Comparison of ENCODE assay signal across 21 cellular contexts in genomic region chr1:184507165-184507564, GRCh38.
DNase-seq lines count a peak whose midpoint lies in the region; ATAC-seq and TF ChIP-seq lines count a peak whose summit lies in the region.
"Had no signal": no experiment of that assay in that cellular context is flagged by ENCODE, and none has a peak within 500 bp of the region (broad histone marks: within the 10 kb centered on the region; RNA-seq: fewer than 3 reads in every experiment).

No MANE protein-coding gene starts in this region.

- intact Hi-C loops in IMR-90 (cut with micrococcal nuclease) (no loop called here), stomach (cut with DNase I; ENCODE audit: low total_unique reads) (no loop called here)

- WGBS in IMR-90 (ENCODE audit: extremely low coverage in 2 of 2, insufficient read length in 1 of 2), 2 experiments = no CpG with 5 or more reads among the region's 1 CpG
- WGBS in stomach, 5 donors = 36 to 43% (median 37%) methylated on average over 1 of the region's 1 CpG

- peak overlapping the region; percentile 39; the same call in 1 of the 2 replicates for H4K5ac ChIP-seq in IMR-90 (ENCODE audit: low read depth, low read length)

- TF ChIP-seq POLR2A in IMR-90 (IDR thresholded peaks at IDR 0.05; ENCODE audit: low read depth, low read length) = no peak
- TF ChIP-seq POLR2A in stomach (IDR thresholded peaks at IDR 0.05) = no peak

- H3K18ac ChIP-seq in IMR-90 (ENCODE audit: low read depth, low read length) = no peak overlapping the region; the same call in 1 of the 2 replicates

- no peak overlapping the region for H2BK15ac ChIP-seq in IMR-90 (ENCODE audit: low read depth, low read length)

- H4K91ac ChIP-seq in IMR-90 (ENCODE audit: insufficient read depth, low read depth, low read length) = no peak overlapping the region

- no peak overlapping the region for H2BK20ac ChIP-seq in IMR-90 (ENCODE audit: low read depth, low read length)

- no peak for TF ChIP-seq RAD21 in IMR-90 (IDR thresholded peaks at IDR 0.05; ENCODE audit: low read length)

- H3K27ac Mint-ChIP-seq in mesothelial cell of epicardium = peak overlapping the region; percentile 24
- H3K27ac Mint-ChIP-seq: memory B cell had no signal

- H3K9me3 ChIP-seq in IMR-90 (ENCODE audit: control insufficient read depth, insufficient read depth, low read length) = no peaks in the 10 kb centered on the region
- H3K9me3 ChIP-seq in adipocyte (ENCODE audit: control insufficient read depth, low read length) = no peaks in the 10 kb centered on the region
- no peaks in the 10 kb centered on the region for H3K9me3 ChIP-seq in stomach

- no peaks in the 10 kb centered on the region for H3K27me3 Mint-ChIP-seq in mesothelial cell of epicardium (ENCODE audit: low read depth)

- no peak overlapping the region for H2AFZ ChIP-seq in IMR-90 (replicated peaks; ENCODE audit: low read length, poor library complexity)

- no peaks in the 10 kb centered on the region for H3K9me1 ChIP-seq in IMR-90 (ENCODE audit: insufficient read depth, low read length)

- H2BK120ac ChIP-seq in IMR-90 (ENCODE audit: low read depth, low read length) = no peak overlapping the region

- no peak overlapping the region for H3K23ac ChIP-seq in IMR-90 (ENCODE audit: low read depth, low read length)

- TF ChIP-seq EP300 in stomach (IDR thresholded peaks at IDR 0.05) = no peak

- H4K8ac ChIP-seq in IMR-90 (ENCODE audit: low read depth in 2 of 2, low read length in 2 of 2) = no peak overlapping the region

- no peak for TF ChIP-seq CTCF in IMR-90 (conservative IDR thresholded peaks at IDR 0.05; ENCODE audit: low read depth, low read length)
- no peak for TF ChIP-seq CTCF in mesothelial cell of epicardium (IDR thresholded peaks at IDR 0.05; ENCODE audit: unreplicated experiment)
- TF ChIP-seq CTCF in stomach (IDR thresholded peaks at IDR 0.05) = no peak

- H3K9me3 Mint-ChIP-seq in mesothelial cell of epicardium = no peaks in the 10 kb centered on the region
- H3K9me3 Mint-ChIP-seq: memory B cell, neural crest cell had no signal

- H3K27ac ChIP-seq in IMR-90 (ENCODE audit: insufficient read depth, low read length) (no peak overlapping the region), stomach (peak overlapping the region in 3 of 5 donors; percentile 21 to 62 (median 36))

- H3K79me1 ChIP-seq in IMR-90 (ENCODE audit: low read depth in 1 of 2, low read length in 2 of 2) = 0 out of 4 replicates have a peak, but pooled peaks cover 0 to 3% of the 10 kb centered on the region in 2 experiments

- H3K4me1 Mint-ChIP-seq in mesothelial cell of epicardium = peaks cover 31% of the 10 kb centered on the region
- H3K4me1 Mint-ChIP-seq: memory B cell had no signal

- no peak overlapping the region for H2AK9ac ChIP-seq in IMR-90 (replicated peaks; ENCODE audit: low read depth, low read length, poor library complexity)

- no peak overlapping the region for H3K4me3 ChIP-seq in IMR-90 (ENCODE audit: insufficient read depth, low read depth, low read length)
- no peak overlapping the region for H3K4me3 ChIP-seq in adipocyte (ENCODE audit: low read length)
- H3K4me3 ChIP-seq in stomach = no peak overlapping the region

- no peaks in the 10 kb centered on the region for H3K36me3 ChIP-seq in IMR-90 (ENCODE audit: control insufficient read depth, insufficient read depth, low read length)
- H3K36me3 ChIP-seq in adipocyte (ENCODE audit: control insufficient read depth, insufficient read depth, low read length, severe bottlenecking) = no peaks in the 10 kb centered on the region
- H3K36me3 ChIP-seq in stomach = no peaks in the 10 kb centered on the region

- CTCF ChIA-PET in IMR-90 (lab: Yijun Ruan, JAX) = interaction anchor here (1.0 kb wide), 1 partner anchor 26 kb away, joined by 3 read pairs; no protein-coding TSS in a partner anchor

- H3K9ac ChIP-seq in IMR-90 (ENCODE audit: low read depth, low read length) (no peak overlapping the region), adipocyte (ENCODE audit: low read length) (peak overlapping the region; percentile 3)

- H3K56ac ChIP-seq in IMR-90 (ENCODE audit: extremely low read depth, insufficient read depth, low read length) = no peak overlapping the region

- H3K4me2 ChIP-seq in IMR-90 (ENCODE audit: low read depth, low read length) = no peak overlapping the region

- peaks cover 3% of the 10 kb centered on the region for H3K4me1 ChIP-seq in IMR-90 (ENCODE audit: control insufficient read depth, insufficient read depth, low read length)
- peaks cover 34% of the 10 kb centered on the region for H3K4me1 ChIP-seq in adipocyte (ENCODE audit: control insufficient read depth, insufficient read depth, low read length)
- H3K4me1 ChIP-seq in stomach = peaks cover 0 to 51% (median 26%) of the 10 kb centered on the region in 4 donors

- H3K27me3 ChIP-seq in IMR-90 (ENCODE audit: control insufficient read depth, insufficient read depth, low read length) (no peaks in the 10 kb centered on the region), adipocyte (replicated peaks; ENCODE audit: control insufficient read depth, insufficient read depth, low read length) (no peaks in the 10 kb centered on the region), stomach (no peaks in the 10 kb centered on the region)

- H4K20me1 ChIP-seq in IMR-90 (ENCODE audit: insufficient read depth, low read length) = no peaks in the 10 kb centered on the region

- no peak overlapping the region; the same call in 1 of the 2 replicates for H3K14ac ChIP-seq in IMR-90 (replicated peaks; ENCODE audit: low read depth, low read length)

- peaks cover 12% of the 10 kb centered on the region for H3K36me3 Mint-ChIP-seq in mesothelial cell of epicardium
- H3K36me3 Mint-ChIP-seq: memory B cell had no signal

- no peak overlapping the region for H2AK5ac ChIP-seq in IMR-90 (ENCODE audit: low read depth, low read length)

- dilution Hi-C loops in IMR-90 (cut with HindIII; ENCODE audit: low sequenced_read_pairs, unreplicated experiment) = no loop called here

- in situ Hi-C loops in IMR-90 (cut with MboI; ENCODE audit: low sequenced_read_pairs) = no loop called here

- no peak overlapping the region for H3K4ac ChIP-seq in IMR-90 (ENCODE audit: low read depth, low read length)

- DNase-seq in IMR-90 = no peak
- no peak for DNase-seq in adipocyte (ENCODE audit: low read depth)
- DNase-seq in mesothelial cell of epicardium (ENCODE audit: low spot score in 2 of 2, unreplicated experiment in 2 of 2) = no peak
- DNase-seq in stomach = no peak
- no peak for DNase-seq in kidney tubule cell (ENCODE audit: low spot score)
- no peak for DNase-seq in COLO829 (ENCODE audit: low spot score)
- DNase-seq: activated CD4-positive, alpha-beta T cell treated with anti-CD3 and anti-CD28 coated beads, Interleukin-2, amount 50 U/mL, for 1 hour; activated naive CD4-positive, alpha-beta T cell; AML-193; anterior cingulate cortex; effector CD8-positive, alpha-beta T cell; hippocampal formation; islet precursor cell; KG1; NCI-H1092; NCI-H2029 treated with DMSO at 0.1 percent for 48 hours; stimulated activated CD4-positive, alpha-beta T cell treated with anti-CD3 and anti-CD28 coated beads, Interleukin-15, amount 100 ng/mL, for 24 hours; T-helper 1 cell had no signal

- ATAC-seq in IMR-90 (ENCODE audit: low read depth) (no peak), GM21717 (IDR thresholded peaks at IDR 0.05; ENCODE audit: unreplicated experiment) (no peak)

- POLR2A ChIA-PET in IMR-90 (lab: Charles Lee; ENCODE audit: unreplicated experiment) = no interaction called here

- no peak overlapping the region for H2BK5ac ChIP-seq in IMR-90 (ENCODE audit: low read depth, low read length, poor library complexity, severe bottlenecking)

- no peak overlapping the region for H3K4me3 Mint-ChIP-seq in mesothelial cell of epicardium
- H3K4me3 Mint-ChIP-seq: memory B cell, neural crest cell had no signal

- BruUV-seq in IMR-90 (replicated peaks; lab: Mats Ljungman, UMichigan) = no TSS peak

TF ChIP-seq in IMR-90, 13 proteins besides CTCF, POLR2A, EP300 and RAD21:
- TF ChIP-seq SMC3 (IDR thresholded peaks at IDR 0.05; ENCODE audit: low read depth, low read length) = no peak
- TF ChIP-seq MXI1 (IDR thresholded peaks at IDR 0.05; ENCODE audit: borderline replicate concordance, low read depth, low read length) = no peak
- no peak for TF ChIP-seq MAFK (IDR thresholded peaks at IDR 0.05; ENCODE audit: low read depth, low read length)
- no peak for TF ChIP-seq RFX5 (IDR thresholded peaks at IDR 0.05; ENCODE audit: low read depth, low read length)
- TF ChIP-seq FOS (IDR thresholded peaks at IDR 0.05; ENCODE audit: low read depth, low read length) = no peak
- TF ChIP-seq RCOR1 (IDR thresholded peaks at IDR 0.05; ENCODE audit: insufficient replicate concordance, low read length) = no peak
- no peak for TF ChIP-seq CEBPB (IDR thresholded peaks at IDR 0.05; ENCODE audit: low read depth, low read length)
- no peak for TF ChIP-seq CHD1 (IDR thresholded peaks at IDR 0.05; ENCODE audit: low read depth, low read length)
- TF ChIP-seq NFE2L2 (IDR thresholded peaks at IDR 0.05; ENCODE audit: low read depth, low read length) = no peak
- no peak for TF ChIP-seq BHLHE40 (IDR thresholded peaks at IDR 0.05; ENCODE audit: low read depth, low read length)
- no peak for TF ChIP-seq ELK1 (IDR thresholded peaks at IDR 0.05; ENCODE audit: borderline replicate concordance, low read depth, low read length)
- TF ChIP-seq MAZ (IDR thresholded peaks at IDR 0.05; ENCODE audit: borderline replicate concordance, low read depth, low read length) = no peak
- no peak for TF ChIP-seq USF2 (IDR thresholded peaks at IDR 0.05; ENCODE audit: low read depth, low read length)
